ENCODE assay signal across 1 cellular context in the genomic region with DNA sequence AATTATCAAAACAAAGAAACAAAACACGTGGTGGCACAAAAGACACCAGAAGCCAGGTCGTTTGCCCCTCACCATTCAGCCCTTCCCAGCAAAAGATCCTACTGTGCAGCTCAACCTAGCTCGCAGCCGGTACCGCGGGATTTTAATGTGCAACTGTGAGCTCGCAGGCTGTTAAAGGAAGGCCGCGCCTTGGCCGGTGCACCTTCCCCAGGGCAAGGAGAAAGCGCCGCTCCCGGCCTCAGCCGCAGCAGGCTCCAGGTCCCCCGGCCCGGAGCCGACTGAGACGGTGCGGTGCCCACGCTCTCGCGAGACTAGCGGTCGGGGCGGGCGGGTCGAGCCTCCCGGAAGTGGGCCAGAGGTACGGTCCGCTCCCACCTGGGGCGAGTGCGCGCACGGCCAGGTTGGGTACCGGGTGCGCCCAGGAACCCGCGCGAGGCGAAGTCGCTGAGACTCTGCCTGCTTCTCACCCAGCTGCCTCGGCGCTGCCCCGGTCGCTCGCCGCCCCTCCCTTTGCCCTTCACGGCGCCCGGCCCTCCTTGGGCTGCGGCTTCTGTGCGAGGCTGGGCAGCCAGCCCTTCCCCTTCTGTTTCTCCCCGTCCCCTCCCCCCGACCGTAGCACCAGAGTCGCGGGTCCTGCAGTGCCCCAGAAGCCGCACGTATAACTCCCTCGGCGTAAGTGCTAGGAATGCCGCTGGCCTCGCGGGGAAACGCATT.
TF ChIP-seq lines count a peak whose summit lies in the region.

TSS of gene AGL (plus strand) at position 618 of the 714 bp plus-strand sequence. CDS start 682 bp downstream, outside the sequence.

TF ChIP-seq in HepG2, 621 proteins besides CTCF, POLR2A, EP300 and RAD21 (continued from another document and continues in another):
- TF ChIP-seq ZNF639 (CRISPR knock-in tag; conservative IDR thresholded peaks at IDR 0.05) (no peak; the same call in 1 of the 2 replicates), PAWR (CRISPR knock-in tag; IDR thresholded peaks at IDR 0.05; ENCODE audit: borderline replicate concordance) (no peak), ELF1 (CRISPR knock-in tag; IDR thresholded peaks at IDR 0.05) (peak; percentile 97), GZF1 (CRISPR knock-in tag; IDR thresholded peaks at IDR 0.05) (no peak), ZEB1 (IDR thresholded peaks at IDR 0.05; ENCODE audit: insufficient replicate concordance, low read depth) (peak; percentile 96), ZNF800 (CRISPR knock-in tag; IDR thresholded peaks at IDR 0.05) (peak; percentile 92), ZNF746 (CRISPR knock-in tag; IDR thresholded peaks at IDR 0.05) (no peak), SMAD3 (CRISPR knock-in tag; IDR thresholded peaks at IDR 0.05) (peak; percentile 55; the same call in 1 of the 2 replicates), HDAC1 (CRISPR knock-in tag; IDR thresholded peaks at IDR 0.05) (peak; percentile 92), CENPT (CRISPR knock-in tag; IDR thresholded peaks at IDR 0.05; ENCODE audit: low read depth) (peak; percentile 58; the same call in 1 of the 2 replicates), DMAP1 (CRISPR knock-in tag; IDR thresholded peaks at IDR 0.05) (peak; percentile 92), HNF4A (CRISPR knock-in tag; IDR thresholded peaks at IDR 0.05) (peak; percentile 43; the same call in 1 of the 2 replicates), SRY (CRISPR knock-in tag; IDR thresholded peaks at IDR 0.05) (peak; percentile 90), RAD51 (IDR thresholded peaks at IDR 0.05; ENCODE audit: borderline replicate concordance) (no peak), FOXK2 (IDR thresholded peaks at IDR 0.05) (no peak), ZUFSP (CRISPR knock-in tag; IDR thresholded peaks at IDR 0.05; ENCODE audit: borderline replicate concordance) (no peak), SP2 (CRISPR knock-in tag; IDR thresholded peaks at IDR 0.05) (peak; percentile 40; the same call in 1 of the 2 replicates), ZNF891 (CRISPR knock-in tag; IDR thresholded peaks at IDR 0.05) (peak; percentile 78), ETV5 (CRISPR knock-in tag; IDR thresholded peaks at IDR 0.05; ENCODE audit: borderline replicate concordance) (peak; percentile 92), ZNF713 (CRISPR knock-in tag; IDR thresholded peaks at IDR 0.05) (no peak; the same call in 1 of the 2 replicates), ZNF609 (CRISPR knock-in tag; IDR thresholded peaks at IDR 0.05; ENCODE audit: borderline replicate concordance) (no peak), ZNF180 (CRISPR knock-in tag; IDR thresholded peaks at IDR 0.05; ENCODE audit: borderline replicate concordance, low read depth) (peak; percentile 16; the same call in 1 of the 2 replicates), DR1 (CRISPR knock-in tag; IDR thresholded peaks at IDR 0.05) (peak; percentile 77), ZNF3 (CRISPR knock-in tag; IDR thresholded peaks at IDR 0.05) (no peak), ZNF691 (CRISPR knock-in tag; IDR thresholded peaks at IDR 0.05; ENCODE audit: borderline replicate concordance, low read depth) (no peak; the same call in 1 of the 2 replicates), CEBPZ (IDR thresholded peaks at IDR 0.05; ENCODE audit: low read length) (no peak)
- TF ChIP-seq, protein P1, sequence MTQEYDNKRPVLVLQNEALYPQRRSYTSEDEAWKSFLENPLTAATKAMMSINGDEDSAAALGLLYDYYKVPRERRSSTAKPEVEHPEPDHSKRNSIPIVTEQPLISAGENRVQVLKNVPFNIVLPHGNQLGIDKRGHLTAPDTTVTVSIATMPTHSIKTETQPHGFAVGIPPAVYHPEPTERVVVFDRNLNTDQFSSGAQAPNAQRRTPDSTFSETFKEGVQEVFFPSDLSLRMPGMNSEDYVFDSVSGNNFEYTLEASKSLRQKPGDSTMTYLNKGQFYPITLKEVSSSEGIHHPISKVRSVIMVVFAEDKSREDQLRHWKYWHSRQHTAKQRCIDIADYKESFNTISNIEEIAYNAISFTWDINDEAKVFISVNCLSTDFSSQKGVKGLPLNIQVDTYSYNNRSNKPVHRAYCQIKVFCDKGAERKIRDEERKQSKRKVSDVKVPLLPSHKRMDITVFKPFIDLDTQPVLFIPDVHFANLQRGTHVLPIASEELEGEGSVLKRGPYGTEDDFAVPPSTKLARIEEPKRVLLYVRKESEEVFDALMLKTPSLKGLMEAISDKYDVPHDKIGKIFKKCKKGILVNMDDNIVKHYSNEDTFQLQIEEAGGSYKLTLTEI (CRISPR knock-in tag; conservative IDR thresholded peaks at IDR 0.05) = no peak
- TF ChIP-seq, protein P2, sequence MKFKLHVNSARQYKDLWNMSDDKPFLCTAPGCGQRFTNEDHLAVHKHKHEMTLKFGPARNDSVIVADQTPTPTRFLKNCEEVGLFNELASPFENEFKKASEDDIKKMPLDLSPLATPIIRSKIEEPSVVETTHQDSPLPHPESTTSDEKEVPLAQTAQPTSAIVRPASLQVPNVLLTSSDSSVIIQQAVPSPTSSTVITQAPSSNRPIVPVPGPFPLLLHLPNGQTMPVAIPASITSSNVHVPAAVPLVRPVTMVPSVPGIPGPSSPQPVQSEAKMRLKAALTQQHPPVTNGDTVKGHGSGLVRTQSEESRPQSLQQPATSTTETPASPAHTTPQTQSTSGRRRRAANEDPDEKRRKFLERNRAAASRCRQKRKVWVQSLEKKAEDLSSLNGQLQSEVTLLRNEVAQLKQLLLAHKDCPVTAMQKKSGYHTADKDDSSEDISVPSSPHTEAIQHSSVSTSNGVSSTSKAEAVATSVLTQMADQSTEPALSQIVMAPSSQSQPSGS (CRISPR knock-in tag; IDR thresholded peaks at IDR 0.05) = peak; percentile 32; the same call in 1 of the 2 replicates
- TF ChIP-seq, protein P3, sequence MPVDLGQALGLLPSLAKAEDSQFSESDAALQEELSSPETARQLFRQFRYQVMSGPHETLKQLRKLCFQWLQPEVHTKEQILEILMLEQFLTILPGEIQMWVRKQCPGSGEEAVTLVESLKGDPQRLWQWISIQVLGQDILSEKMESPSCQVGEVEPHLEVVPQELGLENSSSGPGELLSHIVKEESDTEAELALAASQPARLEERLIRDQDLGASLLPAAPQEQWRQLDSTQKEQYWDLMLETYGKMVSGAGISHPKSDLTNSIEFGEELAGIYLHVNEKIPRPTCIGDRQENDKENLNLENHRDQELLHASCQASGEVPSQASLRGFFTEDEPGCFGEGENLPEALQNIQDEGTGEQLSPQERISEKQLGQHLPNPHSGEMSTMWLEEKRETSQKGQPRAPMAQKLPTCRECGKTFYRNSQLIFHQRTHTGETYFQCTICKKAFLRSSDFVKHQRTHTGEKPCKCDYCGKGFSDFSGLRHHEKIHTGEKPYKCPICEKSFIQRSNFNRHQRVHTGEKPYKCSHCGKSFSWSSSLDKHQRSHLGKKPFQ (CRISPR knock-in tag; IDR thresholded peaks at IDR 0.05; ENCODE audit: insufficient replicate concordance) = no peak
